In the genomic region with DNA sequence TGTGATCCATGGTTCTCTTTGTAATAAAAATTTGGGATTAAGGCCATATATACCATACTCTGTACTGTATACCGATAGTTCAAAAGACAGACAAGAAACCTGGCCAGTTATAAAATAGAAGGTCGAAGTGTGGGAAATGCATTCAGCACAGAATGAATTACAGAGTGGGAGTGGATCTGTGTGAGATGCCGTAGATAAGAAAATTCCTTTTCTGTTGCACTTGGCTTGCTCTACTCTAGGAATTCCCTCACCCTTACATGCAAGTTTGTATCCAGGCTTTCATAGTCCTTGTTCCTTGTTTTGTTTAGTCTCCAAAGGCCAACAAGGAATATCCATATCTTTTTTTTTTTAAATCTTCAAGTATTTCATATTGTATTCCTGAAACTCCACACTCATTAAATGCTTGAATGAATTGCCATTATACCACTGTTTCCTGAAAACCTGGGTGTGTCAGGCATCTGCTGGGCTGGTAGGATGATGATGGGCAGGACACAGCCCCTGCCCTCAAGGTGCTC, we compare ENCODE assay signal across 16 cellular contexts. TPM values are rescaled to one million over a fixed set of nuclear protein-coding genes. Genes with fewer than 3 reads are reported as not detected.
DNase-seq lines count a peak whose midpoint lies in the region; ATAC-seq and TF ChIP-seq lines count a peak whose summit lies in the region.
"Had no signal": no experiment of that assay in that cellular context is flagged by ENCODE, and none has a peak within 500 bp of the region (broad histone marks: within the 10 kb centered on the region; RNA-seq: fewer than 3 reads in every experiment).

No MANE protein-coding gene starts in this region.

- H3K4me1 Mint-ChIP-seq in endodermal cell (peaks cover 54% of the 10 kb centered on the region), nephron progenitor cell (peaks cover 83% of the 10 kb centered on the region)
- no peaks in the 10 kb centered on the region for H3K4me1 Mint-ChIP-seq in activated CD4-positive, alpha-beta T cell treated with anti-CD3 and anti-CD28 coated beads for 36 hours

- no peaks in the 10 kb centered on the region for H3K27me3 ChIP-seq in endodermal cell (ENCODE audit: control insufficient read depth, insufficient read depth, low read length, poor library complexity, severe bottlenecking)
- H3K27me3 ChIP-seq: ovary had no signal

- TF ChIP-seq CTCF in AG10803 (conservative IDR thresholded peaks at IDR 0.05; ENCODE audit: low read length), result no peak
- TF ChIP-seq CTCF in endodermal cell (conservative IDR thresholded peaks at IDR 0.05), result no peak
- no peak for TF ChIP-seq CTCF in nephron progenitor cell (IDR thresholded peaks at IDR 0.05)

- POLR2A ChIA-PET in activated CD4-positive, alpha-beta T cell treated with anti-CD3 and anti-CD28 coated beads for 36 hours (lab: Charles Lee), result no interaction called here

- H3K36me3 Mint-ChIP-seq in endodermal cell (ENCODE audit: low read depth) (peaks cover 2% of the 10 kb centered on the region), nephron progenitor cell (ENCODE audit: low read depth) (peaks cover 10% of the 10 kb centered on the region)
- peaks cover 0 to 7% of the 10 kb centered on the region in 2 donors for H3K36me3 Mint-ChIP-seq in activated naive CD4-positive, alpha-beta T cell treated with anti-CD3 and anti-CD28 coated beads, Interleukin-2, amount 50 U/mL, for 72 hours
- no peaks in the 10 kb centered on the region for H3K36me3 Mint-ChIP-seq in activated CD4-positive, alpha-beta T cell treated with anti-CD3 and anti-CD28 coated beads for 36 hours (ENCODE audit: low read depth)

- CTCF ChIA-PET in activated CD4-positive, alpha-beta T cell treated with anti-CD3 and anti-CD28 coated beads for 36 hours (lab: Charles Lee), result no interaction called here

- DNase-seq in AG10803 (ENCODE audit: low read depth), result peak; percentile 41
- DNase-seq in NCI-H226, result peak; percentile 78
- DNase-seq in endodermal cell, result peak; percentile 41
- DNase-seq in nephron progenitor cell, result no peak
- no peak for DNase-seq in activated naive CD4-positive, alpha-beta T cell treated with anti-CD3 and anti-CD28 coated beads, Interleukin-2, amount 50 U/mL, for 72 hours (ENCODE audit: low spot score in 2 of 2)
- DNase-seq in stimulated activated naive CD8-positive, alpha-beta T cell treated with anti-CD3 and anti-CD28 coated beads, Interleukin-15, Interleukin-2, amounts not matched to agents 100 U/mL and 50 U/mL, for 24 hours, result no peak
- no peak for DNase-seq in cortex of kidney (lab: John Stamatoyannopoulos, UW)
- no peak for DNase-seq in activated CD4-positive, alpha-beta T cell treated with anti-CD3 and anti-CD28 coated beads for 36 hours
- DNase-seq: activated naive CD4-positive, alpha-beta T cell treated with anti-CD3 and anti-CD28 coated beads, Interleukin-2, amount 50 U/mL, for 16 hours; cerebellar nuclear complex; DMS53; NCI-H1105 treated with DMSO at 0.1 percent for 48 hours; ovary; stimulated activated CD4-positive, alpha-beta T cell treated with anti-CD3 and anti-CD28 coated beads, Interleukin-12 subunit alpha, Interleukin-12 subunit beta, amount 100 ng/mL, for 4 hours; WERI-Rb-1 had no signal

- intact Hi-C loops in activated CD4-positive, alpha-beta T cell treated with anti-CD3 and anti-CD28 coated beads for 36 hours (cut with DNase I, micrococcal nuclease), result no loop called here

- no peaks in the 10 kb centered on the region for H3K9me3 ChIP-seq in endodermal cell (ENCODE audit: control insufficient read depth, low read length)
- H3K9me3 ChIP-seq: ovary had no signal

- H3K9me3 Mint-ChIP-seq in endodermal cell (no peaks in the 10 kb centered on the region), nephron progenitor cell (no peaks in the 10 kb centered on the region)
- no peaks in the 10 kb centered on the region for H3K9me3 Mint-ChIP-seq in activated naive CD4-positive, alpha-beta T cell treated with anti-CD3 and anti-CD28 coated beads, Interleukin-2, amount 50 U/mL, for 72 hours
- no peaks in the 10 kb centered on the region for H3K9me3 Mint-ChIP-seq in activated CD4-positive, alpha-beta T cell treated with anti-CD3 and anti-CD28 coated beads for 36 hours (ENCODE audit: low read depth)

- no peaks in the 10 kb centered on the region for H3K27me3 Mint-ChIP-seq in endodermal cell (ENCODE audit: insufficient read depth)
- H3K27me3 Mint-ChIP-seq in nephron progenitor cell (ENCODE audit: low read depth, poor library complexity), result no peaks in the 10 kb centered on the region
- peaks cover 39% of the 10 kb centered on the region for H3K27me3 Mint-ChIP-seq in activated CD4-positive, alpha-beta T cell treated with anti-CD3 and anti-CD28 coated beads for 36 hours

- no peak overlapping the region for H3K9ac ChIP-seq in endodermal cell (ENCODE audit: extremely low read depth, low read length, poor library complexity, severe bottlenecking)

- no peak for ATAC-seq in activated naive CD4-positive, alpha-beta T cell treated with anti-CD3 and anti-CD28 coated beads, Interleukin-2, amount 50 U/mL, for 72 hours
- ATAC-seq in stimulated activated naive CD8-positive, alpha-beta T cell treated with anti-CD3 and anti-CD28 coated beads, Interleukin-15, Interleukin-2, amounts not matched to agents 100 U/mL and 50 U/mL, for 24 hours, result no peak
- no peak for ATAC-seq in activated CD4-positive, alpha-beta T cell treated with anti-CD3 and anti-CD28 coated beads for 36 hours
- ATAC-seq: esophagus mucosa had no signal

- 95 to 98% methylated on average over 2 to 3 of the region's 3 CpGs for WGBS in endodermal cell (ENCODE audit: insufficient coverage in 1 of 2, insufficient read length in 1 of 2), 2 experiments

- peaks cover 32% of the 10 kb centered on the region for H3K4me1 ChIP-seq in endodermal cell (ENCODE audit: control insufficient read depth, insufficient read depth, low read length)

- H3K27ac Mint-ChIP-seq in endodermal cell, result peak overlapping the region; percentile 37
- H3K27ac Mint-ChIP-seq in nephron progenitor cell, result peak overlapping the region; percentile 55
- no peak overlapping the region for H3K27ac Mint-ChIP-seq in activated naive CD4-positive, alpha-beta T cell treated with anti-CD3 and anti-CD28 coated beads, Interleukin-2, amount 50 U/mL, for 72 hours
- no peak overlapping the region for H3K27ac Mint-ChIP-seq in activated CD4-positive, alpha-beta T cell treated with anti-CD3 and anti-CD28 coated beads for 36 hours

- H3K4me3 ChIP-seq in AG10803 (ENCODE audit: low read length) (no peak overlapping the region), endodermal cell (ENCODE audit: low read length) (no peak overlapping the region)
- H3K4me3 ChIP-seq: ovary had no signal

- H3K4me3 Mint-ChIP-seq in endodermal cell (no peak overlapping the region), nephron progenitor cell (peak overlapping the region; percentile 30)
- H3K4me3 Mint-ChIP-seq in activated CD4-positive, alpha-beta T cell treated with anti-CD3 and anti-CD28 coated beads for 36 hours, result no peak overlapping the region

- H3K36me3 ChIP-seq in endodermal cell (ENCODE audit: control insufficient read depth, insufficient read depth, low read length), result peaks cover 9% of the 10 kb centered on the region
- H3K36me3 ChIP-seq: ovary had no signal

- H3K27ac ChIP-seq in endodermal cell (ENCODE audit: low read depth, low read length), result no peak overlapping the region
- H3K27ac ChIP-seq: ovary, WERI-Rb-1 had no signal

RNA-seq across cellular contexts. Expression of gene TEAD1, which starts 53.4 kb away (rescaled TPM):
- 10 to 100 TPM; 76.4 to 94.4 TPM for total RNA-seq in endodermal cell
- 103 TPM for polyA plus RNA-seq in endodermal cell (2013, experiment 1 of 2)
- 109 TPM for polyA plus RNA-seq in endodermal cell (2013, experiment 2 of 2)
- under 1 TPM; 0.14 to 0.18 TPM for total RNA-seq in activated naive CD4-positive, alpha-beta T cell treated with anti-CD3 and anti-CD28 coated beads, Interleukin-2, amount 50 U/mL, for 72 hours
- under 1 TPM; 0.59 to 0.65 TPM for total RNA-seq in activated CD4-positive, alpha-beta T cell treated with anti-CD3 and anti-CD28 coated beads for 36 hours

Comparison
In these comparisons a context has a peak if more than half of its experiments do, and no peak if none do; other contexts are left out.
1. DNase-seq: peak in AG10803 (single experiment), NCI-H226 (single experiment) and endodermal cell (single experiment); none in nephron progenitor cell (single experiment), activated naive CD4-positive, alpha-beta T cell treated with anti-CD3 and anti-CD28 coated beads, Interleukin-2, amount 50 U/mL, for 72 hours (0 of 2), stimulated activated naive CD8-positive, alpha-beta T cell treated with anti-CD3 and anti-CD28 coated beads, Interleukin-15, Interleukin-2, amounts not matched to agents 100 U/mL and 50 U/mL, for 24 hours (single experiment), cortex of kidney (single experiment) and activated CD4-positive, alpha-beta T cell treated with anti-CD3 and anti-CD28 coated beads for 36 hours (single experiment).
2. H3K27ac Mint-ChIP-seq: peak in endodermal cell (single experiment) and nephron progenitor cell (single experiment); none in activated naive CD4-positive, alpha-beta T cell treated with anti-CD3 and anti-CD28 coated beads, Interleukin-2, amount 50 U/mL, for 72 hours (0 of 2) and activated CD4-positive, alpha-beta T cell treated with anti-CD3 and anti-CD28 coated beads for 36 hours (single experiment).
3. RNA of gene TEAD1, which starts 53.4 kb away (total RNA-seq): 76.4 to 94.4 TPM in endodermal cell; 0.59 to 0.65 TPM in activated CD4-positive, alpha-beta T cell treated with anti-CD3 and anti-CD28 coated beads for 36 hours and 0.14 to 0.18 TPM in activated naive CD4-positive, alpha-beta T cell treated with anti-CD3 and anti-CD28 coated beads, Interleukin-2, amount 50 U/mL, for 72 hours; every median in the first group is over 10 times any median in the second.